In the genomic region with DNA sequence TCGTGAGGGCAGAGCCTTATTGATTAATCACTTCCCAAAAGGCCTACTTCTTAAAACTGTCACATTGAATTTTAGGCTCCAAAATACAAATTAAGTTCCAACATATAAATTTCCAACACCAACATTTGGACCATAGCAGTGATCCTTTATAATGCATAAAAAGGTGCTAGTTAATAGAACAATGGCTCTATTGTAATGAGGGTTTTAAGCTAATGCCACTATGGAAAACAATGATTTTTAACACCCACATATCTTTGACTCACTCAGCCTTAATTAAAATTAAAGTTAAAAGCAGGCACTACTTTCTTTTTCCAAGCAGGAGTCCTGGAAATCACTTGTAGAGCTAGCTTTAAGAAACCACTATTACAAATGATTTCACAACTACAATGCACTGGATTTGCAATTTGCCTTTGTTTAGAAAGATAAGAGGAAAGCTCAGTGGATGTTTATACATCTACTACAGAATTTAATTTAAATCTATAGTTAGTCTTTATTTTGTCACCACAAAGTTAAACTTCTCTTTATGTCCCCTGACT, we compare ENCODE assay signal across 33 cellular contexts. TPM values are rescaled to one million over a fixed set of nuclear protein-coding genes. Genes with fewer than 3 reads are reported as not detected.
"Had no signal": no experiment of that assay in that cellular context is flagged by ENCODE, and none has a peak within 500 bp of the region (broad histone marks: within the 10 kb centered on the region; RNA-seq: fewer than 3 reads in every experiment).

No MANE protein-coding gene starts in this region.

- H3K9me3 ChIP-seq: heart right ventricle, pancreas, psoas muscle, right atrium auricular region, upper lobe of left lung, vagina had no signal

- H3K36me3 ChIP-seq: cardiac muscle cell, heart right ventricle, pancreas, right atrium auricular region, upper lobe of left lung, vagina had no signal

- H3K27me3 ChIP-seq: cardiac muscle cell, heart right ventricle, pancreas, right atrium auricular region, upper lobe of left lung, vagina had no signal

- H3K27me3 Mint-ChIP-seq: activated naive CD4-positive, alpha-beta T cell treated with anti-CD3 and anti-CD28 coated beads, Interleukin-2, amount 10 ng/mL, durations not matched to agents 7 days and 5 days; activated naive CD8-positive, alpha-beta T cell treated with anti-CD3 and anti-CD28 coated beads, Interleukin-2, amount 10 ng/mL, durations not matched to agents 7 days and 5 days; stimulated activated memory B cell treated with anti-CD40 and anti-IgM and Interleukin-4, amounts not matched to agents 10 μg/mL and 1 μg/mL and 100 μg/mL, for 72 hours had no signal

- H3K36me3 Mint-ChIP-seq: activated naive CD4-positive, alpha-beta T cell treated with anti-CD3 and anti-CD28 coated beads, Interleukin-2, amount 10 ng/mL, durations not matched to agents 7 days and 5 days; activated naive CD8-positive, alpha-beta T cell treated with anti-CD3 and anti-CD28 coated beads, Interleukin-2, amount 10 ng/mL, durations not matched to agents 7 days and 5 days; stimulated activated memory B cell treated with anti-CD40 and anti-IgM and Interleukin-4, amounts not matched to agents 10 μg/mL and 1 μg/mL and 100 μg/mL, for 72 hours had no signal

- H3K27ac Mint-ChIP-seq: activated CD4-positive, alpha-beta T cell treated with anti-CD3 and anti-CD28 coated beads for 36 hours; activated naive CD4-positive, alpha-beta T cell treated with anti-CD3 and anti-CD28 coated beads, Interleukin-2, amount 10 ng/mL, durations not matched to agents 7 days and 5 days; activated naive CD8-positive, alpha-beta T cell treated with anti-CD3 and anti-CD28 coated beads, Interleukin-2, amount 10 ng/mL, durations not matched to agents 7 days and 5 days; activated T-helper 1 cell treated with anti-CD3 and anti-CD28 coated beads, Interleukin-12 subunit alpha, Interleukin-12 subunit beta, Interleukin-2, Interleukin-4 antibody, amounts not matched to agents 30 ng/mL and 10 ng/mL and 1 ng/mL, durations not matched to agents 14 hours and 24 hours and 36 hours; effector memory CD8-positive, alpha-beta T cell; naive thymus-derived CD4-positive, alpha-beta T cell; stimulated activated memory B cell treated with anti-CD40 and anti-IgM and Interleukin-4, amounts not matched to agents 10 μg/mL and 1 μg/mL and 100 μg/mL, for 72 hours; stimulated activated naive CD8-positive, alpha-beta T cell treated with anti-CD3 and anti-CD28 coated beads, Interleukin-15, amount 100 ng/mL, for 72 hours; T-helper 2 cell treated with Interferon-gamma antibody and Interleukin-4, amounts not matched to agents 5 μg/mL and 100 μg/mL, for 36 hours had no signal

- DNase-seq: activated CD4-positive, alpha-beta T cell treated with anti-CD3 and anti-CD28 coated beads for 36 hours; activated CD4-positive, alpha-beta T cell treated with anti-CD3 and anti-CD28 coated beads, Interleukin-2, amount 50 U/mL, for 4 hours; activated CD4-positive, CD25-positive, alpha-beta regulatory T cell; activated CD8-positive, alpha-beta memory T cell treated with anti-CD3 and anti-CD28 coated beads for 24 hours; activated gamma-delta T cell; activated naive CD4-positive, alpha-beta T cell treated with anti-CD3 and anti-CD28 coated beads, Interleukin-2, amount 10 ng/mL, durations not matched to agents 7 days and 5 days; activated naive CD8-positive, alpha-beta T cell treated with anti-CD3 and anti-CD28 coated beads, Interleukin-2, amount 10 ng/mL, durations not matched to agents 7 days and 5 days; cerebellar nuclear complex; cortex of kidney; effector memory CD8-positive, alpha-beta T cell; erythroblast; foreskin melanocyte; heart right ventricle; left colon; midbrain; naive thymus-derived CD4-positive, alpha-beta T cell; nucleus accumbens; pancreas; psoas muscle; stimulated activated CD4-positive, alpha-beta T cell treated with anti-CD3 and anti-CD28 coated beads, Interleukin-1b, Interleukin-23, amount 100 ng/mL, for 48 hours; stimulated activated CD4-positive, alpha-beta T cell treated with anti-CD3 and anti-CD28 coated beads, Interleukin-4, amount 100 ng/mL, for 4 hours; stimulated activated CD8-positive, alpha-beta memory T cell treated with anti-CD3 and anti-CD28 coated beads, Interleukin-4, amount 100 ng/mL, for 48 hours; stimulated activated naive CD8-positive, alpha-beta T cell treated with anti-CD3 and anti-CD28 coated beads, Interleukin-15, amount 100 ng/mL, for 72 hours; substantia nigra; T-helper 1 cell; upper lobe of left lung had no signal

- ATAC-seq: activated CD4-positive, alpha-beta T cell treated with anti-CD3 and anti-CD28 coated beads for 36 hours; effector memory CD8-positive, alpha-beta T cell; heart right ventricle; left colon; naive thymus-derived CD4-positive, alpha-beta T cell; pancreas; psoas muscle; stimulated activated memory B cell treated with anti-CD40 and anti-IgM and Interleukin-4, amounts not matched to agents 10 μg/mL and 1 μg/mL and 100 μg/mL, for 72 hours; stimulated activated naive CD8-positive, alpha-beta T cell treated with anti-CD3 and anti-CD28 coated beads, Interleukin-15, amount 100 ng/mL, for 72 hours had no signal

- H3K27ac ChIP-seq: cardiac muscle cell, pancreas, psoas muscle, right atrium auricular region, vagina had no signal

- H3K4me3 ChIP-seq: cardiac muscle cell, heart right ventricle, pancreas, psoas muscle, right atrium auricular region, smooth muscle cell, upper lobe of left lung, vagina had no signal

- H3K4me1 ChIP-seq: pancreas, psoas muscle had no signal

- H3K4me1 Mint-ChIP-seq: activated CD4-positive, alpha-beta T cell treated with anti-CD3 and anti-CD28 coated beads for 36 hours; activated naive CD4-positive, alpha-beta T cell treated with anti-CD3 and anti-CD28 coated beads, Interleukin-2, amount 10 ng/mL, durations not matched to agents 7 days and 5 days; activated naive CD8-positive, alpha-beta T cell treated with anti-CD3 and anti-CD28 coated beads, Interleukin-2, amount 10 ng/mL, durations not matched to agents 7 days and 5 days; naive thymus-derived CD4-positive, alpha-beta T cell; stimulated activated memory B cell treated with anti-CD40 and anti-IgM and Interleukin-4, amounts not matched to agents 10 μg/mL and 1 μg/mL and 100 μg/mL, for 72 hours; stimulated activated naive CD8-positive, alpha-beta T cell treated with anti-CD3 and anti-CD28 coated beads, Interleukin-15, amount 100 ng/mL, for 72 hours had no signal

- H3K4me2 ChIP-seq: smooth muscle cell had no signal

- H3K4me3 Mint-ChIP-seq: activated CD4-positive, alpha-beta T cell treated with anti-CD3 and anti-CD28 coated beads for 36 hours; activated naive CD4-positive, alpha-beta T cell treated with anti-CD3 and anti-CD28 coated beads, Interleukin-2, amount 10 ng/mL, durations not matched to agents 7 days and 5 days; activated naive CD8-positive, alpha-beta T cell treated with anti-CD3 and anti-CD28 coated beads, Interleukin-2, amount 10 ng/mL, durations not matched to agents 7 days and 5 days; activated T-helper 1 cell treated with anti-CD3 and anti-CD28 coated beads, Interleukin-12 subunit alpha, Interleukin-12 subunit beta, Interleukin-2, Interleukin-4 antibody, amounts not matched to agents 30 ng/mL and 10 ng/mL and 1 ng/mL, durations not matched to agents 14 hours and 24 hours and 36 hours; effector memory CD8-positive, alpha-beta T cell; naive thymus-derived CD4-positive, alpha-beta T cell; stimulated activated memory B cell treated with anti-CD40 and anti-IgM and Interleukin-4, amounts not matched to agents 10 μg/mL and 1 μg/mL and 100 μg/mL, for 72 hours; stimulated activated naive CD8-positive, alpha-beta T cell treated with anti-CD3 and anti-CD28 coated beads, Interleukin-15, amount 100 ng/mL, for 72 hours; T-helper 2 cell treated with Interferon-gamma antibody and Interleukin-4, amounts not matched to agents 5 μg/mL and 100 μg/mL, for 36 hours had no signal

- H3K9me3 Mint-ChIP-seq: activated naive CD4-positive, alpha-beta T cell treated with anti-CD3 and anti-CD28 coated beads, Interleukin-2, amount 10 ng/mL, durations not matched to agents 7 days and 5 days; activated naive CD8-positive, alpha-beta T cell treated with anti-CD3 and anti-CD28 coated beads, Interleukin-2, amount 10 ng/mL, durations not matched to agents 7 days and 5 days; activated T-helper 1 cell treated with anti-CD3 and anti-CD28 coated beads, Interleukin-12 subunit alpha, Interleukin-12 subunit beta, Interleukin-2, Interleukin-4 antibody, amounts not matched to agents 30 ng/mL and 10 ng/mL and 1 ng/mL, durations not matched to agents 14 hours and 24 hours and 36 hours; effector memory CD8-positive, alpha-beta T cell; T-helper 2 cell treated with Interferon-gamma antibody and Interleukin-4, amounts not matched to agents 5 μg/mL and 100 μg/mL, for 36 hours had no signal

RNA-seq across cellular contexts. Expression of a gene that starts 41.8 kb away (rescaled TPM):
- total RNA-seq: activated naive CD8-positive, alpha-beta T cell treated with anti-CD3 and anti-CD28 coated beads, Interleukin-2, amount 10 ng/mL, durations not matched to agents 7 days and 5 days had no signal
- polyA plus RNA-seq: naive thymus-derived CD4-positive, alpha-beta T cell had no signal
